1 cellular context compared by ENCODE assay signal in genomic region chr17:4908301-4908700, GRCh38.
TF ChIP-seq lines count a peak whose summit lies in the region.

No MANE protein-coding gene starts in this region.

TF ChIP-seq in HepG2, 621 proteins besides CTCF, POLR2A, EP300 and RAD21 (continues in another document):
- TF ChIP-seq PAF1 (CRISPR knock-in tag; IDR thresholded peaks at IDR 0.05) (no peak), MED1 (CRISPR knock-in tag; IDR thresholded peaks at IDR 0.05) (peak; percentile 60; the same call in 1 of the 2 replicates), ZSCAN12 (CRISPR knock-in tag; IDR thresholded peaks at IDR 0.05) (no peak), ZNF17 (CRISPR knock-in tag; IDR thresholded peaks at IDR 0.05) (no peak), ZBTB21 (CRISPR knock-in tag; IDR thresholded peaks at IDR 0.05) (peak; percentile 52; the same call in 1 of the 2 replicates), ZNF468 (CRISPR knock-in tag; IDR thresholded peaks at IDR 0.05) (no peak), SKIL (CRISPR knock-in tag; IDR thresholded peaks at IDR 0.05; ENCODE audit: borderline replicate concordance) (no peak), NFKBIZ (CRISPR knock-in tag; IDR thresholded peaks at IDR 0.05) (no peak), SPEN (CRISPR knock-in tag; IDR thresholded peaks at IDR 0.05; ENCODE audit: low read depth) (no peak; the same call in 1 of the 2 replicates), ZNF713 (CRISPR knock-in tag; IDR thresholded peaks at IDR 0.05) (no peak), XRCC5 (optimal IDR thresholded peaks at IDR 0.05; ENCODE audit: low read length) (peak; percentile 49), ZNF382 (CRISPR knock-in tag; IDR thresholded peaks at IDR 0.05; ENCODE audit: borderline replicate concordance) (no peak), RERE (CRISPR knock-in tag; IDR thresholded peaks at IDR 0.05; ENCODE audit: low read depth) (no peak), TAF15 (IDR thresholded peaks at IDR 0.05; ENCODE audit: low read depth, low read length, poor library complexity, severe bottlenecking) (no peak), ZNF639 (CRISPR knock-in tag; conservative IDR thresholded peaks at IDR 0.05) (0 out of 2 replicates have a peak, but pooled peaks have one; percentile 36), ZNF576 (CRISPR knock-in tag; IDR thresholded peaks at IDR 0.05) (no peak), ZNF543 (CRISPR knock-in tag; IDR thresholded peaks at IDR 0.05) (no peak), ZNF766 (CRISPR knock-in tag; IDR thresholded peaks at IDR 0.05; ENCODE audit: borderline replicate concordance) (no peak; the same call in 1 of the 2 replicates), ZNF737 (CRISPR knock-in tag; IDR thresholded peaks at IDR 0.05; ENCODE audit: borderline replicate concordance) (no peak), FIP1L1 (IDR thresholded peaks at IDR 0.05; ENCODE audit: borderline replicate concordance, insufficient read depth, low read depth, low read length) (no peak), ISL2 (CRISPR knock-in tag; IDR thresholded peaks at IDR 0.05) (no peak), THYN1 (CRISPR knock-in tag; IDR thresholded peaks at IDR 0.05; ENCODE audit: borderline replicate concordance, low read depth) (no peak), ZNF274 (CRISPR knock-in tag; IDR thresholded peaks at IDR 0.05) (0 out of 2 replicates have a peak, but pooled peaks have one; percentile 54), MIER3 (CRISPR knock-in tag; IDR thresholded peaks at IDR 0.05; ENCODE audit: borderline replicate concordance) (no peak), AGO2 (optimal IDR thresholded peaks at IDR 0.05; ENCODE audit: low read depth, low read length) (no peak), GABPA (IDR thresholded peaks at IDR 0.05; ENCODE audit: low read depth, low read length) (peak; percentile 42), GABPA (CRISPR knock-in tag; IDR thresholded peaks at IDR 0.05; ENCODE audit: low read depth) (peak; percentile 80), RARA (CRISPR knock-in tag; IDR thresholded peaks at IDR 0.05) (peak; percentile 22; the same call in 1 of the 2 replicates), GLI4 (CRISPR knock-in tag; IDR thresholded peaks at IDR 0.05; ENCODE audit: borderline replicate concordance) (no peak), RCOR2 (CRISPR knock-in tag; IDR thresholded peaks at IDR 0.05) (no peak), ZNF816 (CRISPR knock-in tag; IDR thresholded peaks at IDR 0.05; ENCODE audit: borderline replicate concordance) (no peak), CBFB (CRISPR knock-in tag; IDR thresholded peaks at IDR 0.05) (no peak), ZUFSP (CRISPR knock-in tag; IDR thresholded peaks at IDR 0.05; ENCODE audit: borderline replicate concordance) (no peak), ZNF879 (CRISPR knock-in tag; IDR thresholded peaks at IDR 0.05) (no peak), ZNF281 (CRISPR knock-in tag; IDR thresholded peaks at IDR 0.05; ENCODE audit: borderline replicate concordance) (no peak; the same call in 1 of the 2 replicates)
- TF ChIP-seq, protein P1, sequence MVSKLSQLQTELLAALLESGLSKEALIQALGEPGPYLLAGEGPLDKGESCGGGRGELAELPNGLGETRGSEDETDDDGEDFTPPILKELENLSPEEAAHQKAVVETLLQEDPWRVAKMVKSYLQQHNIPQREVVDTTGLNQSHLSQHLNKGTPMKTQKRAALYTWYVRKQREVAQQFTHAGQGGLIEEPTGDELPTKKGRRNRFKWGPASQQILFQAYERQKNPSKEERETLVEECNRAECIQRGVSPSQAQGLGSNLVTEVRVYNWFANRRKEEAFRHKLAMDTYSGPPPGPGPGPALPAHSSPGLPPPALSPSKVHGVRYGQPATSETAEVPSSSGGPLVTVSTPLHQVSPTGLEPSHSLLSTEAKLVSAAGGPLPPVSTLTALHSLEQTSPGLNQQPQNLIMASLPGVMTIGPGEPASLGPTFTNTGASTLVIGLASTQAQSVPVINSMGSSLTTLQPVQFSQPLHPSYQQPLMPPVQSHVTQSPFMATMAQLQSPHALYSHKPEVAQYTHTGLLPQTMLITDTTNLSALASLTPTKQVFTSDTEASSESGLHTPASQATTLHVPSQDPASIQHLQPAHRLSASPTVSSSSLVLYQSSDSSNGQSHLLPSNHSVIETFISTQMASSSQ (IDR thresholded peaks at IDR 0.05; ENCODE audit: low read depth), result no peak
- TF ChIP-seq, protein P1 (CRISPR knock-in tag; IDR thresholded peaks at IDR 0.05; ENCODE audit: borderline replicate concordance), result no peak
- TF ChIP-seq, protein P2, sequence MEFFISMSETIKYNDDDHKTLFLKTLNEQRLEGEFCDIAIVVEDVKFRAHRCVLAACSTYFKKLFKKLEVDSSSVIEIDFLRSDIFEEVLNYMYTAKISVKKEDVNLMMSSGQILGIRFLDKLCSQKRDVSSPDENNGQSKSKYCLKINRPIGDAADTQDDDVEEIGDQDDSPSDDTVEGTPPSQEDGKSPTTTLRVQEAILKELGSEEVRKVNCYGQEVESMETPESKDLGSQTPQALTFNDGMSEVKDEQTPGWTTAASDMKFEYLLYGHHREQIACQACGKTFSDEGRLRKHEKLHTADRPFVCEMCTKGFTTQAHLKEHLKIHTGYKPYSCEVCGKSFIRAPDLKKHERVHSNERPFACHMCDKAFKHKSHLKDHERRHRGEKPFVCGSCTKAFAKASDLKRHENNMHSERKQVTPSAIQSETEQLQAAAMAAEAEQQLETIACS (CRISPR knock-in tag; IDR thresholded peaks at IDR 0.05), result 0 out of 2 replicates have a peak, but pooled peaks have one; percentile 37
- TF ChIP-seq, protein P3, sequence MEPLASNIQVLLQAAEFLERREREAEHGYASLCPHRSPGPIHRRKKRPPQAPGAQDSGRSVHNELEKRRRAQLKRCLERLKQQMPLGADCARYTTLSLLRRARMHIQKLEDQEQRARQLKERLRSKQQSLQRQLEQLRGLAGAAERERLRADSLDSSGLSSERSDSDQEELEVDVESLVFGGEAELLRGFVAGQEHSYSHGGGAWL (CRISPR knock-in tag; IDR thresholded peaks at IDR 0.05), result no peak; the same call in 1 of the 2 replicates
- TF ChIP-seq, protein P4, sequence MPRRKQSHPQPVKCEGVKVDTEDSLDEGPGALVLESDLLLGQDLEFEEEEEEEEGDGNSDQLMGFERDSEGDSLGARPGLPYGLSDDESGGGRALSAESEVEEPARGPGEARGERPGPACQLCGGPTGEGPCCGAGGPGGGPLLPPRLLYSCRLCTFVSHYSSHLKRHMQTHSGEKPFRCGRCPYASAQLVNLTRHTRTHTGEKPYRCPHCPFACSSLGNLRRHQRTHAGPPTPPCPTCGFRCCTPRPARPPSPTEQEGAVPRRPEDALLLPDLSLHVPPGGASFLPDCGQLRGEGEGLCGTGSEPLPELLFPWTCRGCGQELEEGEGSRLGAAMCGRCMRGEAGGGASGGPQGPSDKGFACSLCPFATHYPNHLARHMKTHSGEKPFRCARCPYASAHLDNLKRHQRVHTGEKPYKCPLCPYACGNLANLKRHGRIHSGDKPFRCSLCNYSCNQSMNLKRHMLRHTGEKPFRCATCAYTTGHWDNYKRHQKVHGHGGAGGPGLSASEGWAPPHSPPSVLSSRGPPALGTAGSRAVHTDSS (CRISPR knock-in tag; conservative IDR thresholded peaks at IDR 0.05), result no peak
